Comparison of ENCODE assay signal across 8 cellular contexts in the genomic region with DNA sequence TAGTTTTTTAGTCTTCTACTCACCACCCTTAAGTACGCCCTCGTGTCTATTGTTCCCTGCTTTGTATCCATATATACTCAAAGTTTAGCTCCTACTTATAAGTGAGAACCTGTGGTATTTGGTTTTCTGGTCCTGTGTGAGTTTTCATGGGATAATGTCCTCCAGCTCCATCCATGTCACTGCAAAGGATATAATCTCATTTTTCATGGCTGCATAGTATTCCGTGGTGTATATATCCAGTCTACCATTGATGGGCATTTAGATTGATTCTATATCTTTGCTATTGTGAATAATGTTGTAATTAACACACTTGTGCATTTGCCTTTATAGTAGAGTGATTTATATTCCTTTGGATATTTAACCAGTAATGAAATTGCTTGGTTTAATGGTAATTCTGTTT.
"Had no signal": no experiment of that assay in that cellular context is flagged by ENCODE, and none has a peak within 500 bp of the region (broad histone marks: within the 10 kb centered on the region; RNA-seq: fewer than 3 reads in every experiment).

No MANE protein-coding gene starts in this region.

- FAIRE-seq: HepG2, HTR-8/SVneo had no signal

- DNase-seq: IMR-90, KBM-7, KG1 had no signal

- H3K4me2 ChIP-seq: KMS-11 had no signal

- ATAC-seq: HepG2 had no signal

- H3K27ac ChIP-seq: HL-60, KMS-11 had no signal

- H3K4me3 Mint-ChIP-seq: IgD-negative memory B cell had no signal

- H3K9ac ChIP-seq: KMS-11 had no signal

- H3K4me1 Mint-ChIP-seq: IgD-negative memory B cell had no signal

- H3K36me3 Mint-ChIP-seq: IgD-negative memory B cell had no signal

- H3K27me3 Mint-ChIP-seq: IgD-negative memory B cell had no signal
